3 cellular contexts compared by ENCODE assay signal in genomic region chr19:42132851-42133528, GRCh38.
TF ChIP-seq lines count a peak whose summit lies in the region.

No MANE protein-coding gene starts in this region.

TF ChIP-seq in IMR-90, 13 proteins besides CTCF, POLR2A, EP300 and RAD21:
- no peak for TF ChIP-seq USF2 (IDR thresholded peaks at IDR 0.05; ENCODE audit: low read depth, low read length)
- peak; percentile 93 for TF ChIP-seq MAZ (IDR thresholded peaks at IDR 0.05; ENCODE audit: borderline replicate concordance, low read depth, low read length)
- no peak for TF ChIP-seq MAFK (IDR thresholded peaks at IDR 0.05; ENCODE audit: low read depth, low read length)
- TF ChIP-seq SMC3 (IDR thresholded peaks at IDR 0.05; ENCODE audit: low read depth, low read length): peak; percentile 86

TF ChIP-seq in PFSK-1, 5 proteins besides CTCF, POLR2A, EP300 and RAD21:
- TF ChIP-seq REST (IDR thresholded peaks at IDR 0.05; ENCODE audit: insufficient read depth in 1 of 2, low read depth in 2 of 2, low read length in 2 of 2) (no peak), TAF1 (IDR thresholded peaks at IDR 0.05; ENCODE audit: borderline replicate concordance, insufficient read depth, low read length) (no peak), FOXP2 (optimal IDR thresholded peaks at IDR 0.05; ENCODE audit: borderline replicate concordance, extremely low read depth, extremely low read length, insufficient read depth) (peak; percentile 44), POLR2AphosphoS5 (IDR thresholded peaks at IDR 0.05; ENCODE audit: low read depth, low read length) (no peak), SIN3A (IDR thresholded peaks at IDR 0.05; ENCODE audit: borderline replicate concordance, insufficient read depth, low read length) (no peak)

TF ChIP-seq in neural cell, 6 proteins besides CTCF, POLR2A, EP300 and RAD21 (continued from another document):
- TF ChIP-seq REST (IDR thresholded peaks at IDR 0.05; ENCODE audit: borderline replicate concordance) (peak; percentile 64), MXI1 (conservative IDR thresholded peaks at IDR 0.05; ENCODE audit: poor library complexity, severe bottlenecking) (peak; percentile 49)
